Comparison of ENCODE assay signal across 2 cellular contexts in genomic region chr4:39453738-39454137, GRCh38.
TF ChIP-seq lines count a peak whose summit lies in the region.

No MANE protein-coding gene starts in this region.

TF ChIP-seq in HepG2, 621 proteins besides CTCF, POLR2A, EP300 and RAD21:
- TF ChIP-seq ZNF317 (CRISPR knock-in tag; IDR thresholded peaks at IDR 0.05) (no peak), DNMT1 (CRISPR knock-in tag; IDR thresholded peaks at IDR 0.05) (no peak), MAFF (IDR thresholded peaks at IDR 0.05; ENCODE audit: low read depth, low read length) (peak; percentile 71), ZNF652 (CRISPR knock-in tag; IDR thresholded peaks at IDR 0.05; ENCODE audit: borderline replicate concordance, low read depth) (no peak), ZFY (CRISPR knock-in tag; IDR thresholded peaks at IDR 0.05) (no peak), ZNF430 (CRISPR knock-in tag; IDR thresholded peaks at IDR 0.05) (no peak), MAFK (conservative IDR thresholded peaks at IDR 0.05 in 1 of 2, IDR thresholded peaks at IDR 0.05 in 1 of 2; ENCODE audit: low read length in 2 of 2) (peak; percentile 69 to 73), ZBTB21 (CRISPR knock-in tag; IDR thresholded peaks at IDR 0.05) (no peak), ZNF776 (CRISPR knock-in tag; IDR thresholded peaks at IDR 0.05) (no peak), RORA (CRISPR knock-in tag; IDR thresholded peaks at IDR 0.05) (no peak), ATRX (CRISPR knock-in tag; IDR thresholded peaks at IDR 0.05; ENCODE audit: borderline replicate concordance) (no peak)
- TF ChIP-seq, protein P1, sequence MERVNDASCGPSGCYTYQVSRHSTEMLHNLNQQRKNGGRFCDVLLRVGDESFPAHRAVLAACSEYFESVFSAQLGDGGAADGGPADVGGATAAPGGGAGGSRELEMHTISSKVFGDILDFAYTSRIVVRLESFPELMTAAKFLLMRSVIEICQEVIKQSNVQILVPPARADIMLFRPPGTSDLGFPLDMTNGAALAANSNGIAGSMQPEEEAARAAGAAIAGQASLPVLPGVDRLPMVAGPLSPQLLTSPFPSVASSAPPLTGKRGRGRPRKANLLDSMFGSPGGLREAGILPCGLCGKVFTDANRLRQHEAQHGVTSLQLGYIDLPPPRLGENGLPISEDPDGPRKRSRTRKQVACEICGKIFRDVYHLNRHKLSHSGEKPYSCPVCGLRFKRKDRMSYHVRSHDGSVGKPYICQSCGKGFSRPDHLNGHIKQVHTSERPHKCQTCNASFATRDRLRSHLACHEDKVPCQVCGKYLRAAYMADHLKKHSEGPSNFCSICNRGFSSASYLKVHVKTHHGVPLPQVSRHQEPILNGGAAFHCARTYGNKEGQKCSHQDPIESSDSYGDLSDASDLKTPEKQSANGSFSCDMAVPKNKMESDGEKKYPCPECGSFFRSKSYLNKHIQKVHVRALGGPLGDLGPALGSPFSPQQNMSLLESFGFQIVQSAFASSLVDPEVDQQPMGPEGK (CRISPR knock-in tag; IDR thresholded peaks at IDR 0.05) = no peak
- TF ChIP-seq, protein P2, sequence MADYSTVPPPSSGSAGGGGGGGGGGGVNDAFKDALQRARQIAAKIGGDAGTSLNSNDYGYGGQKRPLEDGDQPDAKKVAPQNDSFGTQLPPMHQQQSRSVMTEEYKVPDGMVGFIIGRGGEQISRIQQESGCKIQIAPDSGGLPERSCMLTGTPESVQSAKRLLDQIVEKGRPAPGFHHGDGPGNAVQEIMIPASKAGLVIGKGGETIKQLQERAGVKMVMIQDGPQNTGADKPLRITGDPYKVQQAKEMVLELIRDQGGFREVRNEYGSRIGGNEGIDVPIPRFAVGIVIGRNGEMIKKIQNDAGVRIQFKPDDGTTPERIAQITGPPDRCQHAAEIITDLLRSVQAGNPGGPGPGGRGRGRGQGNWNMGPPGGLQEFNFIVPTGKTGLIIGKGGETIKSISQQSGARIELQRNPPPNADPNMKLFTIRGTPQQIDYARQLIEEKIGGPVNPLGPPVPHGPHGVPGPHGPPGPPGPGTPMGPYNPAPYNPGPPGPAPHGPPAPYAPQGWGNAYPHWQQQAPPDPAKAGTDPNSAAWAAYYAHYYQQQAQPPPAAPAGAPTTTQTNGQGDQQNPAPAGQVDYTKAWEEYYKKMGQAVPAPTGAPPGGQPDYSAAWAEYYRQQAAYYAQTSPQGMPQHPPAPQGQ (CRISPR knock-in tag; IDR thresholded peaks at IDR 0.05; ENCODE audit: borderline replicate concordance) = no peak

TF ChIP-seq in K562, 482 proteins besides CTCF, POLR2A, EP300 and RAD21:
- TF ChIP-seq HMG20B (CRISPR knock-in tag; IDR thresholded peaks at IDR 0.05) (no peak), C11orf30 (IDR thresholded peaks at IDR 0.05; ENCODE audit: low read depth) (peak; percentile 72), CTBP1 (IDR thresholded peaks at IDR 0.05; ENCODE audit: borderline replicate concordance) (no peak), ZBTB33 (CRISPR knock-in tag; IDR thresholded peaks at IDR 0.05) (no peak), ZNF316 (IDR thresholded peaks at IDR 0.05) (peak; percentile 83), MAFG (tag; conservative IDR thresholded peaks at IDR 0.05) (peak; percentile 57; the same call in 1 of the 2 replicates), ZNF324 (CRISPR knock-in tag; IDR thresholded peaks at IDR 0.05) (no peak), MAFF (IDR thresholded peaks at IDR 0.05; ENCODE audit: low read length) (peak; percentile 42; the same call in 1 of the 2 replicates), BCLAF1 (IDR thresholded peaks at IDR 0.05; ENCODE audit: borderline replicate concordance in 1 of 2, control insufficient read depth in 1 of 2, low read depth in 2 of 2, low read length in 1 of 2) (0 out of 4 replicates have a peak, but pooled peaks of 1 of the 2 experiments have one; percentile 19)
- TF ChIP-seq, protein P3, sequence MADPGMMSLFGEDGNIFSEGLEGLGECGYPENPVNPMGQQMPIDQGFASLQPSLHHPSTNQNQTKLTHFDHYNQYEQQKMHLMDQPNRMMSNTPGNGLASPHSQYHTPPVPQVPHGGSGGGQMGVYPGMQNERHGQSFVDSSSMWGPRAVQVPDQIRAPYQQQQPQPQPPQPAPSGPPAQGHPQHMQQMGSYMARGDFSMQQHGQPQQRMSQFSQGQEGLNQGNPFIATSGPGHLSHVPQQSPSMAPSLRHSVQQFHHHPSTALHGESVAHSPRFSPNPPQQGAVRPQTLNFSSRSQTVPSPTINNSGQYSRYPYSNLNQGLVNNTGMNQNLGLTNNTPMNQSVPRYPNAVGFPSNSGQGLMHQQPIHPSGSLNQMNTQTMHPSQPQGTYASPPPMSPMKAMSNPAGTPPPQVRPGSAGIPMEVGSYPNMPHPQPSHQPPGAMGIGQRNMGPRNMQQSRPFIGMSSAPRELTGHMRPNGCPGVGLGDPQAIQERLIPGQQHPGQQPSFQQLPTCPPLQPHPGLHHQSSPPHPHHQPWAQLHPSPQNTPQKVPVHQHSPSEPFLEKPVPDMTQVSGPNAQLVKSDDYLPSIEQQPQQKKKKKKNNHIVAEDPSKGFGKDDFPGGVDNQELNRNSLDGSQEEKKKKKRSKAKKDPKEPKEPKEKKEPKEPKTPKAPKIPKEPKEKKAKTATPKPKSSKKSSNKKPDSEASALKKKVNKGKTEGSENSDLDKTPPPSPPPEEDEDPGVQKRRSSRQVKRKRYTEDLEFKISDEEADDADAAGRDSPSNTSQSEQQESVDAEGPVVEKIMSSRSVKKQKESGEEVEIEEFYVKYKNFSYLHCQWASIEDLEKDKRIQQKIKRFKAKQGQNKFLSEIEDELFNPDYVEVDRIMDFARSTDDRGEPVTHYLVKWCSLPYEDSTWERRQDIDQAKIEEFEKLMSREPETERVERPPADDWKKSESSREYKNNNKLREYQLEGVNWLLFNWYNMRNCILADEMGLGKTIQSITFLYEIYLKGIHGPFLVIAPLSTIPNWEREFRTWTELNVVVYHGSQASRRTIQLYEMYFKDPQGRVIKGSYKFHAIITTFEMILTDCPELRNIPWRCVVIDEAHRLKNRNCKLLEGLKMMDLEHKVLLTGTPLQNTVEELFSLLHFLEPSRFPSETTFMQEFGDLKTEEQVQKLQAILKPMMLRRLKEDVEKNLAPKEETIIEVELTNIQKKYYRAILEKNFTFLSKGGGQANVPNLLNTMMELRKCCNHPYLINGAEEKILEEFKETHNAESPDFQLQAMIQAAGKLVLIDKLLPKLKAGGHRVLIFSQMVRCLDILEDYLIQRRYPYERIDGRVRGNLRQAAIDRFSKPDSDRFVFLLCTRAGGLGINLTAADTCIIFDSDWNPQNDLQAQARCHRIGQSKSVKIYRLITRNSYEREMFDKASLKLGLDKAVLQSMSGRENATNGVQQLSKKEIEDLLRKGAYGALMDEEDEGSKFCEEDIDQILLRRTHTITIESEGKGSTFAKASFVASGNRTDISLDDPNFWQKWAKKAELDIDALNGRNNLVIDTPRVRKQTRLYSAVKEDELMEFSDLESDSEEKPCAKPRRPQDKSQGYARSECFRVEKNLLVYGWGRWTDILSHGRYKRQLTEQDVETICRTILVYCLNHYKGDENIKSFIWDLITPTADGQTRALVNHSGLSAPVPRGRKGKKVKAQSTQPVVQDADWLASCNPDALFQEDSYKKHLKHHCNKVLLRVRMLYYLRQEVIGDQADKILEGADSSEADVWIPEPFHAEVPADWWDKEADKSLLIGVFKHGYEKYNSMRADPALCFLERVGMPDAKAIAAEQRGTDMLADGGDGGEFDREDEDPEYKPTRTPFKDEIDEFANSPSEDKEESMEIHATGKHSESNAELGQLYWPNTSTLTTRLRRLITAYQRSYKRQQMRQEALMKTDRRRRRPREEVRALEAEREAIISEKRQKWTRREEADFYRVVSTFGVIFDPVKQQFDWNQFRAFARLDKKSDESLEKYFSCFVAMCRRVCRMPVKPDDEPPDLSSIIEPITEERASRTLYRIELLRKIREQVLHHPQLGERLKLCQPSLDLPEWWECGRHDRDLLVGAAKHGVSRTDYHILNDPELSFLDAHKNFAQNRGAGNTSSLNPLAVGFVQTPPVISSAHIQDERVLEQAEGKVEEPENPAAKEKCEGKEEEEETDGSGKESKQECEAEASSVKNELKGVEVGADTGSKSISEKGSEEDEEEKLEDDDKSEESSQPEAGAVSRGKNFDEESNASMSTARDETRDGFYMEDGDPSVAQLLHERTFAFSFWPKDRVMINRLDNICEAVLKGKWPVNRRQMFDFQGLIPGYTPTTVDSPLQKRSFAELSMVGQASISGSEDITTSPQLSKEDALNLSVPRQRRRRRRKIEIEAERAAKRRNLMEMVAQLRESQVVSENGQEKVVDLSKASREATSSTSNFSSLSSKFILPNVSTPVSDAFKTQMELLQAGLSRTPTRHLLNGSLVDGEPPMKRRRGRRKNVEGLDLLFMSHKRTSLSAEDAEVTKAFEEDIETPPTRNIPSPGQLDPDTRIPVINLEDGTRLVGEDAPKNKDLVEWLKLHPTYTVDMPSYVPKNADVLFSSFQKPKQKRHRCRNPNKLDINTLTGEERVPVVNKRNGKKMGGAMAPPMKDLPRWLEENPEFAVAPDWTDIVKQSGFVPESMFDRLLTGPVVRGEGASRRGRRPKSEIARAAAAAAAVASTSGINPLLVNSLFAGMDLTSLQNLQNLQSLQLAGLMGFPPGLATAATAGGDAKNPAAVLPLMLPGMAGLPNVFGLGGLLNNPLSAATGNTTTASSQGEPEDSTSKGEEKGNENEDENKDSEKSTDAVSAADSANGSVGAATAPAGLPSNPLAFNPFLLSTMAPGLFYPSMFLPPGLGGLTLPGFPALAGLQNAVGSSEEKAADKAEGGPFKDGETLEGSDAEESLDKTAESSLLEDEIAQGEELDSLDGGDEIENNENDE (IDR thresholded peaks at IDR 0.05; ENCODE audit: low read depth, low read length) = no peak
